8 cellular contexts compared by ENCODE assay signal in the genomic region with DNA sequence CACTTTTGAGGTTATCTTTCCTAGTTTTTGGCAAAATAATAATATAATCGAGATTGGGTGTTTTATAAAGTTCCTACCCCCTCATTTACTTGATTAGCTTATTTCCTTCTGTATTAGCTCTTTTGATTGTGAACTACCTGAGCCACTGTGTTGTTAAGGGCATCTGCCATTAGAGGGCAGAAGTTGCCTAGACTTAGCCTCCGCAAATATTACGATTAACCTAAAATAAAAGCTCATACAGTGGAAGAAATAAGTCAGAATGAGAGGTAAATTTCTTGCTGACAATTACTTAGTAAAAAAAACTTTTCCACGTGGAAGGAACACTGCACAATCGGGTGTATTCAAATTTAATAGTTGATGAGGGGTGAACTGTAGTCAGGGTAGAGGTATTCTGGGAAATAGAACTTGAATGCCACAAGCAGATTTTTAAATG. TPM values are rescaled to one million over a fixed set of nuclear protein-coding genes. Genes with fewer than 3 reads are reported as not detected.
DNase-seq lines count a peak whose midpoint lies in the region; ATAC-seq and TF ChIP-seq lines count a peak whose summit lies in the region.

No MANE protein-coding gene starts in this region.

- H3K27ac ChIP-seq in neural progenitor cell: no peak overlapping the region

- H3F3A ChIP-seq in neural progenitor cell (ENCODE audit: low read depth): peaks cover 85% of the 10 kb centered on the region

- CTCF ChIA-PET in activated CD4-positive, alpha-beta memory T cell treated with anti-CD3 and anti-CD28 coated beads for 36 hours (lab: Charles Lee): interaction anchor here (0.6 to 7.1 kb wide), 37 partner anchors 9 to 620 kb away, joined by 3 to 78 read pairs (median 5); a partner anchor contains a TSS

- POLR2A ChIA-PET in activated CD4-positive, alpha-beta memory T cell treated with anti-CD3 and anti-CD28 coated beads for 36 hours (lab: Charles Lee): interaction anchor here (1.0 to 1.7 kb wide), 8 partner anchors 13 to 499 kb away, joined by 3 to 16 read pairs (median 4); a partner anchor contains a TSS

- peak overlapping the region; percentile 91 for H3K4me2 ChIP-seq in neural progenitor cell

- H3K9me3 Mint-ChIP-seq in activated CD4-positive, alpha-beta memory T cell treated with anti-CD3 and anti-CD28 coated beads for 36 hours: no peaks in the 10 kb centered on the region
- H3K9me3 Mint-ChIP-seq in neural progenitor cell: no peaks in the 10 kb centered on the region

- H3K4me1 Mint-ChIP-seq in activated CD4-positive, alpha-beta memory T cell treated with anti-CD3 and anti-CD28 coated beads for 36 hours (ENCODE audit: low read depth): peaks cover 62% of the 10 kb centered on the region
- H3K4me1 Mint-ChIP-seq in neural progenitor cell: peaks cover 35% of the 10 kb centered on the region

- H2AFZ ChIP-seq in neural progenitor cell (replicated peaks): no peak overlapping the region

- DNase-seq in Ammon's horn (ENCODE audit: low spot score) (peak; percentile 79), NCI-H2171 treated with DMSO at 0.1 percent for 48 hours (lab: John Stamatoyannopoulos, UW) (peak; percentile 59), fibroblast of gingiva (ENCODE audit: low read depth) (peak; percentile 55), neural progenitor cell (ENCODE audit: low spot score) (peak; percentile 65), ureter (ENCODE audit: low spot score) (no peak)
- peak; percentile 56 for DNase-seq in activated CD4-positive, alpha-beta memory T cell treated with anti-CD3 and anti-CD28 coated beads for 36 hours

- intact Hi-C loops in activated CD4-positive, alpha-beta memory T cell treated with anti-CD3 and anti-CD28 coated beads for 36 hours (cut with micrococcal nuclease): loop anchor here (1.0 to 10.0 kb wide), 6 partner anchors 18 to 638 kb away; a partner anchor contains a TSS

- H3K4me3 ChIP-seq in neural progenitor cell: peak overlapping the region; percentile 86

- TF ChIP-seq CTCF in GM12874 (IDR thresholded peaks at IDR 0.05; ENCODE audit: insufficient read depth, low read depth, low read length) (peak; percentile 58; the same call in 1 of the 2 replicates), neural progenitor cell (IDR thresholded peaks at IDR 0.05) (peak; percentile 69)

- H3K27me3 Mint-ChIP-seq in activated CD4-positive, alpha-beta memory T cell treated with anti-CD3 and anti-CD28 coated beads for 36 hours: no peaks in the 10 kb centered on the region
- H3K27me3 Mint-ChIP-seq in neural progenitor cell (ENCODE audit: insufficient read depth, low read depth): peaks cover 4% of the 10 kb centered on the region

- H3K36me3 Mint-ChIP-seq in activated CD4-positive, alpha-beta memory T cell treated with anti-CD3 and anti-CD28 coated beads for 36 hours: peaks cover 52% of the 10 kb centered on the region
- H3K36me3 Mint-ChIP-seq in neural progenitor cell: peaks cover 24% of the 10 kb centered on the region

- no peaks in the 10 kb centered on the region for H3K27me3 ChIP-seq in neural progenitor cell

- H3K27ac Mint-ChIP-seq in activated CD4-positive, alpha-beta memory T cell treated with anti-CD3 and anti-CD28 coated beads for 36 hours: peak overlapping the region; percentile 86
- H3K27ac Mint-ChIP-seq in neural progenitor cell: no peak overlapping the region

- ATAC-seq in HG03175 (IDR thresholded peaks at IDR 0.05; ENCODE audit: unreplicated experiment): no peak

- peaks cover 72% of the 10 kb centered on the region for H4K20me1 ChIP-seq in neural progenitor cell (ENCODE audit: low read depth)

- H3K4me1 ChIP-seq in neural progenitor cell: peaks cover 35% of the 10 kb centered on the region

- peaks cover 87% of the 10 kb centered on the region for H3K79me2 ChIP-seq in neural progenitor cell (ENCODE audit: low read depth)

- H3K4me3 Mint-ChIP-seq in activated CD4-positive, alpha-beta memory T cell treated with anti-CD3 and anti-CD28 coated beads for 36 hours: peak overlapping the region; percentile 78
- peak overlapping the region; percentile 100 for H3K4me3 Mint-ChIP-seq in neural progenitor cell

- no peaks in the 10 kb centered on the region for H3K9me3 ChIP-seq in neural progenitor cell (ENCODE audit: low read depth)

- H3K36me3 ChIP-seq in neural progenitor cell: peaks cover 31% of the 10 kb centered on the region

- peak overlapping the region; percentile 34 for H3K9ac ChIP-seq in neural progenitor cell

RNA-seq across cellular contexts. Expression of a gene that starts 2.3 kb away (rescaled TPM):
- 100 to 1,000 TPM; 317 to 320 TPM for total RNA-seq in activated CD4-positive, alpha-beta memory T cell treated with anti-CD3 and anti-CD28 coated beads for 36 hours
- total RNA-seq in neural progenitor cell (ENCODE audit: low replicate concordance): 1,442 and 1,689 TPM in 2 replicates
- total RNA-seq in ureter: 501 TPM
